14 cellular contexts compared by ENCODE assay signal in the genomic region with DNA sequence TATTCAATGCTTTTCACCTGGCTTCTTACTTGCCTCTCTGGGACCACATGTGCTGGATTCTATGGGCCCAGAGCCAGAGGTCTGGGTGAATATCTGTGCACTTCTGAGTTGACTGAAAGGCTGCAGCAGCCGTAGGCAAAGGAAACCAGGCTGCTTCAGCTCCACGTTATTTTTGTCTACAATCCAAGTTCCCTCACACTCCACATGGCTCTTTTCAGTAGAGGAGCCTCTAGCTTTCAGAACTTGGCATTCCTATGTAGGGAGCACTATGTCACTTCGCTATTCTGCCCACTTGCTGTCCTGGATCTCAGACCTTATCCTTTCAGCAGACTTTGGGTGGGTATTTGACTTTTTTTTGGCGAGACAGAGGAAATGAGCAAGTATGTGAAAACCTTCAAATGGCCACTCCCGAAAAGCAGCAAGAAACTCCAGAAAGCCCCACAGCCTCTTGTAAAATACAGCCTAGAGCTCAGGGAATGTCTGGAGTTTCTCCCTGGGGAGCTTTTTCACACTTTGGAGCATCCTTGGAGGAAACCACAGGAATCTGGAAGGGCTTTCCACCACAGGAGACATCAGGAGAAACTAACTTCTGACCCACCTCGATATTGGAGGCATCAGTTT.
DNase-seq lines count a peak whose midpoint lies in the region; ATAC-seq and TF ChIP-seq lines count a peak whose summit lies in the region.
"Had no signal": no experiment of that assay in that cellular context is flagged by ENCODE, and none has a peak within 500 bp of the region (broad histone marks: within the 10 kb centered on the region; RNA-seq: fewer than 3 reads in every experiment).

No MANE protein-coding gene starts in this region.

- no peak overlapping the region for H3K9ac ChIP-seq in BLaER1

- H3K36me3 ChIP-seq in BLaER1 (no peaks in the 10 kb centered on the region), heart right ventricle (peaks cover 0 to 72% (median 18%) of the 10 kb centered on the region in 9 donors), gastrocnemius medialis (no peaks in the 10 kb centered on the region), mucosa of descending colon (ENCODE audit: low read depth) (no peaks in the 10 kb centered on the region)

- H3K4me1 Mint-ChIP-seq in T-cell (no peaks in the 10 kb centered on the region), CD14-positive monocyte (no peaks in the 10 kb centered on the region)
- H3K4me1 Mint-ChIP-seq: B cell had no signal

- no peaks in the 10 kb centered on the region for H3K9me3 Mint-ChIP-seq in T-cell
- H3K9me3 Mint-ChIP-seq in CD14-positive monocyte, result peaks cover 0 to 3% (median 2%) of the 10 kb centered on the region in 7 donors
- H3K9me3 Mint-ChIP-seq: activated B cell treated with CpG ODN at 0.5 μM for 24 hours had no signal

- in situ Hi-C loops in gastrocnemius medialis (cut with MboI; ENCODE audit: low sequenced_read_pairs in 4 of 4), result no loop called here

- H3K27ac Mint-ChIP-seq in T-cell, result no peak overlapping the region
- H3K27ac Mint-ChIP-seq in CD14-positive monocyte, result no peak overlapping the region
- H3K27ac Mint-ChIP-seq: activated B cell treated with CpG ODN at 0.5 μM for 24 hours, B cell had no signal

- H3K9me3 ChIP-seq in BLaER1 (no peaks in the 10 kb centered on the region), heart right ventricle (no peaks in the 10 kb centered on the region), gastrocnemius medialis (no peaks in the 10 kb centered on the region), mucosa of descending colon (no peaks in the 10 kb centered on the region)
- H3K9me3 ChIP-seq: neutrophil had no signal

- H3K27me3 Mint-ChIP-seq in T-cell, result no peaks in the 10 kb centered on the region
- peaks cover 0 to 2% (median 0%) of the 10 kb centered on the region in 3 donors for H3K27me3 Mint-ChIP-seq in CD14-positive monocyte (ENCODE audit: low read depth in 3 of 3)

- H3K4me1 ChIP-seq in BLaER1 (peaks cover 29% of the 10 kb centered on the region), heart right ventricle (peaks cover 0 to 33% (median 12%) of the 10 kb centered on the region in 9 donors), gastrocnemius medialis (peaks cover 0 to 7% of the 10 kb centered on the region in 2 donors), mucosa of descending colon (ENCODE audit: low read depth) (no peaks in the 10 kb centered on the region)

- WGBS in heart right ventricle, 2 donors, result 49 to 56% methylated on average over 6 of the region's 6 CpGs

- H3K4me3 ChIP-seq in BLaER1, result no peak overlapping the region
- no peak overlapping the region for H3K4me3 ChIP-seq in heart right ventricle
- H3K4me3 ChIP-seq in gastrocnemius medialis, result no peak overlapping the region
- no peak overlapping the region for H3K4me3 ChIP-seq in mucosa of descending colon

- H3K27ac ChIP-seq in BLaER1 (no peak overlapping the region), angular gyrus (ENCODE audit: low read depth, low read length) (peak overlapping the region; percentile 32), heart right ventricle (peak overlapping the region in 9 of 10 donors; percentile 32 to 63 (median 59)), gastrocnemius medialis (peak overlapping the region; percentile 7 to 64 (median 50))
- H3K27ac ChIP-seq: neutrophil had no signal

- H4K20me1 ChIP-seq in BLaER1, result no peaks in the 10 kb centered on the region

- H3K4me3 Mint-ChIP-seq in T-cell, result no peak overlapping the region
- no peak overlapping the region for H3K4me3 Mint-ChIP-seq in CD14-positive monocyte
- H3K4me3 Mint-ChIP-seq: activated B cell treated with CpG ODN at 0.5 μM for 24 hours, B cell had no signal

- peak in 7 of 8 donors; percentile 37 to 78 (median 54) for ATAC-seq in heart right ventricle
- no peak for ATAC-seq in gastrocnemius medialis
- no peak for ATAC-seq in T-cell (replicated peaks in 1 of 4)
- ATAC-seq in mucosa of descending colon, result no peak
- ATAC-seq: left colon had no signal

- peak overlapping the region; percentile 49 for H3K4me2 ChIP-seq in BLaER1

- no peak for TF ChIP-seq POLR2A in gastrocnemius medialis (IDR thresholded peaks at IDR 0.05)

- intact Hi-C loops in heart right ventricle (cut with DNase I), result no loop called here
- intact Hi-C loops in gastrocnemius medialis (cut with DNase I; ENCODE audit: low total_unique reads), result loop anchor here (5.0 kb wide), 1 partner anchor 45 kb away; no protein-coding TSS in a partner anchor
- intact Hi-C loops in mucosa of descending colon (cut with DNase I, micrococcal nuclease), result no loop called here
- intact Hi-C loops in CD14-positive monocyte (cut with micrococcal nuclease), result no loop called here

- H3K27me3 ChIP-seq in BLaER1 (no peaks in the 10 kb centered on the region), heart right ventricle (no peaks in the 10 kb centered on the region), gastrocnemius medialis (no peaks in the 10 kb centered on the region)
- H3K27me3 ChIP-seq: neutrophil had no signal

- no peak for TF ChIP-seq CTCF in heart right ventricle (IDR thresholded peaks at IDR 0.05)
- no peak for TF ChIP-seq CTCF in gastrocnemius medialis (IDR thresholded peaks at IDR 0.05 in 4 of 5, conservative IDR thresholded peaks at IDR 0.05 in 1 of 5)
- no peak for TF ChIP-seq CTCF in mucosa of descending colon (IDR thresholded peaks at IDR 0.05)
- TF ChIP-seq CTCF in CD14-positive monocyte (IDR thresholded peaks at IDR 0.05), result no peak

- no peaks in the 10 kb centered on the region for H3K36me3 Mint-ChIP-seq in T-cell
- no peaks in the 10 kb centered on the region for H3K36me3 Mint-ChIP-seq in CD14-positive monocyte

- no peak for DNase-seq in heart right ventricle
- no peak for DNase-seq in gastrocnemius medialis
- no peak for DNase-seq in T-cell
- DNase-seq in mucosa of descending colon, result no peak
- DNase-seq in central memory CD4-positive, alpha-beta T cell, result no peak
- DNase-seq in CD14-positive monocyte (ENCODE audit: low spot score), result no peak
- DNase-seq: activated B cell treated with CpG ODN at 0.5 μM for 24 hours, DMS79 treated with DMSO at 0.1 percent for 48 hours, left colon, NCI-H2171 had no signal

- POLR2A ChIA-PET in T-cell (lab: Charles Lee), result no interaction called here

- CTCF ChIA-PET in T-cell (lab: Charles Lee), result no interaction called here

Comparison
In these comparisons a context has a peak if more than half of its experiments do, and no peak if none do; other contexts are left out.
1. ATAC-seq: peak in heart right ventricle (7 of 8); none in gastrocnemius medialis (0 of 2), T-cell (0 of 4) and mucosa of descending colon (single experiment).